Comparison of ENCODE assay signal across 29 cellular contexts in genomic region chr22:31927562-31927961, GRCh38.
"Had no signal": no experiment of that assay in that cellular context is flagged by ENCODE, and none has a peak within 500 bp of the region (broad histone marks: within the 10 kb centered on the region; RNA-seq: fewer than 3 reads in every experiment).

No MANE protein-coding gene starts in this region.

- H3K4me1 ChIP-seq: esophagus squamous epithelium had no signal

- H3K27ac Mint-ChIP-seq: activated B cell treated with CpG ODN at 0.5 μM for 24 hours; activated CD4-positive, alpha-beta memory T cell treated with anti-CD3 and anti-CD28 coated beads, Interleukin-2, amount 10 ng/mL, durations not matched to agents 7 days and 5 days; activated CD4-positive, alpha-beta T cell treated with anti-CD3 and anti-CD28 coated beads for 36 hours; activated CD4-positive, alpha-beta T cell treated with anti-CD3 and anti-CD28 coated beads, Interleukin-2, amount 10 ng/mL, durations not matched to agents 7 days and 5 days; activated naive CD4-positive, alpha-beta T cell treated with anti-CD3 and anti-CD28 coated beads, Interleukin-2, amount 10 ng/mL, durations not matched to agents 7 days and 5 days; activated naive CD4-positive, alpha-beta T cell treated with anti-CD3 and anti-CD28 coated beads, Interleukin-2, amount 50 U/mL, for 72 hours; activated naive CD8-positive, alpha-beta T cell treated with anti-CD3 and anti-CD28 coated beads, Interleukin-2, amount 10 ng/mL, durations not matched to agents 7 days and 5 days; activated T-cell treated with anti-CD3 and anti-CD28 coated beads, Interleukin-2, amount 50 U/mL, for 24 hours; activated T-cell treated with anti-CD3 and anti-CD28 coated beads, Interleukin-2, amount 50 U/mL, for 72 hours; T-cell; T-helper 1 cell treated with Interleukin-12 subunit alpha and Interleukin-12 subunit beta and Interleukin-4 antibody, amounts not matched to agents 30 μg/mL and 1 μg/mL, for 36 hours had no signal

- H3K9me3 Mint-ChIP-seq: activated B cell treated with CpG ODN at 0.5 μM for 24 hours; activated CD4-positive, alpha-beta memory T cell treated with anti-CD3 and anti-CD28 coated beads, Interleukin-2, amount 10 ng/mL, durations not matched to agents 7 days and 5 days; activated CD4-positive, alpha-beta T cell treated with anti-CD3 and anti-CD28 coated beads, Interleukin-2, amount 10 ng/mL, durations not matched to agents 7 days and 5 days; activated naive CD4-positive, alpha-beta T cell treated with anti-CD3 and anti-CD28 coated beads, Interleukin-2, amount 10 ng/mL, durations not matched to agents 7 days and 5 days; activated naive CD4-positive, alpha-beta T cell treated with anti-CD3 and anti-CD28 coated beads, Interleukin-2, amount 50 U/mL, for 72 hours; activated naive CD8-positive, alpha-beta T cell treated with anti-CD3 and anti-CD28 coated beads, Interleukin-2, amount 10 ng/mL, durations not matched to agents 7 days and 5 days; activated T-cell treated with anti-CD3 and anti-CD28 coated beads, Interleukin-2, amount 50 U/mL, for 24 hours; activated T-cell treated with anti-CD3 and anti-CD28 coated beads, Interleukin-2, amount 50 U/mL, for 72 hours; central memory CD8-positive, alpha-beta T cell; T-cell; T-helper 1 cell treated with Interleukin-12 subunit alpha and Interleukin-12 subunit beta and Interleukin-4 antibody, amounts not matched to agents 30 μg/mL and 1 μg/mL, for 36 hours had no signal

- H3K36me3 ChIP-seq: esophagus squamous epithelium, gastroesophageal sphincter, heart right ventricle, WERI-Rb-1 had no signal

- ATAC-seq: activated naive CD4-positive, alpha-beta T cell treated with anti-CD3 and anti-CD28 coated beads, Interleukin-2, amount 50 U/mL, for 72 hours; gastroesophageal sphincter; heart right ventricle; T-cell had no signal

- H3K4me2 ChIP-seq: hepatocyte had no signal

- H3K27ac ChIP-seq: epithelial cell of prostate, esophagus squamous epithelium, gastroesophageal sphincter, heart right ventricle, hepatocyte, WERI-Rb-1 had no signal

- H3K4me3 Mint-ChIP-seq: activated B cell treated with CpG ODN at 0.5 μM for 24 hours; activated CD4-positive, alpha-beta memory T cell treated with anti-CD3 and anti-CD28 coated beads, Interleukin-2, amount 10 ng/mL, durations not matched to agents 7 days and 5 days; activated CD4-positive, alpha-beta T cell treated with anti-CD3 and anti-CD28 coated beads for 36 hours; activated CD4-positive, alpha-beta T cell treated with anti-CD3 and anti-CD28 coated beads, Interleukin-2, amount 10 ng/mL, durations not matched to agents 7 days and 5 days; activated naive CD4-positive, alpha-beta T cell treated with anti-CD3 and anti-CD28 coated beads, Interleukin-2, amount 10 ng/mL, durations not matched to agents 7 days and 5 days; activated naive CD8-positive, alpha-beta T cell treated with anti-CD3 and anti-CD28 coated beads, Interleukin-2, amount 10 ng/mL, durations not matched to agents 7 days and 5 days; activated T-cell treated with anti-CD3 and anti-CD28 coated beads, Interleukin-2, amount 50 U/mL, for 24 hours; activated T-cell treated with anti-CD3 and anti-CD28 coated beads, Interleukin-2, amount 50 U/mL, for 72 hours; central memory CD8-positive, alpha-beta T cell; T-cell; T-helper 1 cell treated with Interleukin-12 subunit alpha and Interleukin-12 subunit beta and Interleukin-4 antibody, amounts not matched to agents 30 μg/mL and 1 μg/mL, for 36 hours had no signal

- H3K36me3 Mint-ChIP-seq: activated naive CD4-positive, alpha-beta T cell treated with anti-CD3 and anti-CD28 coated beads, Interleukin-2, amount 10 ng/mL, durations not matched to agents 7 days and 5 days; activated naive CD4-positive, alpha-beta T cell treated with anti-CD3 and anti-CD28 coated beads, Interleukin-2, amount 50 U/mL, for 72 hours; activated naive CD8-positive, alpha-beta T cell treated with anti-CD3 and anti-CD28 coated beads, Interleukin-2, amount 10 ng/mL, durations not matched to agents 7 days and 5 days; T-cell had no signal

- H3K27me3 ChIP-seq: heart right ventricle, hepatocyte had no signal

- DNase-seq: activated B cell treated with CpG ODN at 0.5 μM for 24 hours; activated CD4-positive, alpha-beta memory T cell treated with anti-CD3 and anti-CD28 coated beads, Interleukin-2, amount 10 ng/mL, durations not matched to agents 7 days and 5 days; activated CD4-positive, alpha-beta T cell treated with anti-CD3 and anti-CD28 coated beads for 36 hours; activated CD4-positive, alpha-beta T cell treated with anti-CD3 and anti-CD28 coated beads, Interleukin-2, amount 10 ng/mL, durations not matched to agents 7 days and 5 days; activated CD4-positive, alpha-beta T cell treated with anti-CD3 and anti-CD28 coated beads, Interleukin-2, amount 50 U/mL, for 4 hours; activated CD4-positive, CD25-positive, alpha-beta regulatory T cell treated with anti-CD3 and anti-CD28 coated beads, Interleukin-2, amount 50 U/mL, for 72 hours; activated CD8-positive, alpha-beta memory T cell treated with anti-CD3 and anti-CD28 coated beads, Interleukin-2, amount 50 U/mL, for 48 hours; activated gamma-delta T cell; activated naive CD4-positive, alpha-beta T cell; activated naive CD4-positive, alpha-beta T cell treated with anti-CD3 and anti-CD28 coated beads, Interleukin-2, amount 10 ng/mL, durations not matched to agents 7 days and 5 days; activated naive CD8-positive, alpha-beta T cell treated with anti-CD3 and anti-CD28 coated beads, Interleukin-2, amount 10 ng/mL, durations not matched to agents 7 days and 5 days; activated T-cell treated with anti-CD3 and anti-CD28 coated beads for 4 hours; activated T-cell treated with anti-CD3 and anti-CD28 coated beads, Interleukin-2, amount 50 U/mL, for 24 hours; activated T-cell treated with anti-CD3 and anti-CD28 coated beads, Interleukin-2, amount 50 U/mL, for 72 hours; cortex of kidney; dermis blood vessel endothelial cell; effector CD8-positive, alpha-beta T cell; esophagus squamous epithelium; foreskin melanocyte; heart right ventricle; T-cell; T1000 had no signal

- H3K79me2 ChIP-seq: hepatocyte had no signal

- H3K9me3 ChIP-seq: esophagus squamous epithelium, gastroesophageal sphincter, heart right ventricle had no signal

- H3K4me3 ChIP-seq: esophagus squamous epithelium, gastroesophageal sphincter, heart right ventricle, hepatocyte had no signal

- H2AFZ ChIP-seq: hepatocyte had no signal

- H3K4me1 Mint-ChIP-seq: activated CD4-positive, alpha-beta T cell treated with anti-CD3 and anti-CD28 coated beads for 36 hours; central memory CD8-positive, alpha-beta T cell had no signal
